Comparison of ENCODE assay signal across 8 cellular contexts in the genomic region with DNA sequence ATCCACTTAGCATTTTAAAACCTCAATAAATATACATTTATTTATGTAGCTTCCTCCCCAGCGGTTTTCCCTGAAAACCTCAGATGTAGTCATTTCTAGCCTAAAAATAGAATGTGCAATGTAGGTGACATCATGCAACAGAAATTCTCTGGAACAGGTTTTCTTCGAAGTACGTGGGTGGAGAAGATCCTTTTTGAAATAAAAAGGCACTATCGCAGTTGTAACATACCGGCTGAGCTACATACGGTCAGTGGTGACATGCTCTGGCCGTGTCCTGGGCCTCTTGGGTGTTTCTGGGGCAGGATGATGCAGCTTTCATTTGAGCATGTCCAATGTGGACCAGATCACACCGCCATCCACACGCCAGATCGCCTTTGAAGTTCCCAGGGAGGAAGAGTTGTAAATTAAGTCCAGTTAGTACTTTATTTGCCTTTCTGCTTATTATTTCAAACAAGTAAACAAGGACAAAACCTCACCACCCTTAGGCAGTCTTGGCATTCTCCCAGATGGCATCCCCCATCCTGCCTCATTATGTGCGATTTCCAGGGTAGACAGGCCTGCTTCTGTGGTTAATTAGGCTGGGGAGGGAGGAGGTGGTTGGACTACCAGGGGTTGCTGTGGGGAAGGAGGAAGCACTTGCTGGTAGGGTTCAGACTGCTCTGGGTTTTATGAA.
DNase-seq lines count a peak whose midpoint lies in the region; ATAC-seq and TF ChIP-seq lines count a peak whose summit lies in the region.

No MANE protein-coding gene starts in this region.

- ATAC-seq in GM19324 (IDR thresholded peaks at IDR 0.05; ENCODE audit: low FRiP score, unreplicated experiment) (no peak), left lobe of liver (no peak)

- TF ChIP-seq POLR2A in NB4 (IDR thresholded peaks at IDR 0.05; ENCODE audit: extremely low read depth, insufficient read length): no peak

- peak; percentile 91 for DNase-seq in EH (ENCODE audit: low read depth)
- DNase-seq in NB4 (ENCODE audit: low read depth): peak; percentile 36
- DNase-seq in activated CD8-positive, alpha-beta memory T cell treated with anti-CD3 and anti-CD28 coated beads, Interleukin-2, amount 50 U/mL, for 48 hours: peak; percentile 72
- peak; percentile 78 for DNase-seq in kidney tubule cell (ENCODE audit: low spot score)
- no peak for DNase-seq in left lobe of liver (ENCODE audit: low spot score)
- no peak for DNase-seq in NCI-H187 (lab: John Stamatoyannopoulos, UW)
- no peak for DNase-seq in activated CD4-positive, CD25-positive, alpha-beta regulatory T cell treated with anti-CD3 and anti-CD28 coated beads, Interleukin-2, amount 50 U/mL, for 72 hours

- no peak for TF ChIP-seq CTCF in NB4 (IDR thresholded peaks at IDR 0.05; ENCODE audit: low read depth, low read length)

- H3K4me3 ChIP-seq in NB4 (ENCODE audit: low read depth, low read length): no peak overlapping the region

Comparison
In these comparisons a context has a peak if more than half of its experiments do, and no peak if none do; other contexts are left out.
1. DNase-seq: peak in EH (single experiment), NB4 (single experiment), activated CD8-positive, alpha-beta memory T cell treated with anti-CD3 and anti-CD28 coated beads, Interleukin-2, amount 50 U/mL, for 48 hours (single experiment) and kidney tubule cell (single experiment); none in left lobe of liver (single experiment), NCI-H187 (0 of 2) and activated CD4-positive, CD25-positive, alpha-beta regulatory T cell treated with anti-CD3 and anti-CD28 coated beads, Interleukin-2, amount 50 U/mL, for 72 hours (single experiment).